ENCODE assay signal across 8 cellular contexts in the genomic region with DNA sequence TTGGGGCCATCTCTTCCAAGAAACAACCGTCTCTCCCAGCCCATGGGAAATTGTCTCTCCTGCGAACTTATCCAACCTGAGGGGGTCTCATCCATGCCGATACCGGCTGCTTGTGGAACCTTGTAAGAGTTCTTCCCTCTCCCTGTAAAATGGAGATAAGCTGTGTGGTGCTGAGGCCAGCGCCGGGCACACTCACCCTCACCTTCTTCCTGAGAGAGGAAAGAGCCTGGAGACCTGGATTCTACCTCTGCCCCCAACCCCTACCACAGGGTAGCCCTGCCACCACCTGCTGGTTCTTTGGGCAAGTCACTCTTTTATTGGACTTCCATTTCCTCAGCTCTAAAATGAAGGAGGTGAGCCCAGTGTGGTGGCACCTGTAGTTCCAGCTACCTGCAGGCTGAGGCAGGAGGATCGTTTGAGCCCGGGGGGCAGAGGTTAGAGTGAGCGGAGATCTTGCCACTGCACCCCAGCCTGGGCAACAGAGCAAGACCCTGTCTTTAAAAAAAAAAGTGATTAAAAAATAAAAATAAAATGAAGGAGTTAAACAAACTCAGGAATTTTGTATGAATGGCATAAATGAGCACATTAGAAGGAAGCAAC. TPM values are rescaled to one million over a fixed set of nuclear protein-coding genes. Genes with fewer than 3 reads are reported as not detected.
DNase-seq lines count a peak whose midpoint lies in the region; TF ChIP-seq lines count a peak whose summit lies in the region.

No MANE protein-coding gene starts in this region.

- WGBS in mesodermal cell (ENCODE audit: insufficient coverage in 2 of 2), 2 experiments = 19 to 86% methylated on average over 1 to 3 of the region's 9 CpGs

- POLR2A ChIA-PET in BJ (lab: Charles Lee) = no interaction called here

- H3K9me3 ChIP-seq in mesodermal cell (ENCODE audit: control insufficient read depth, low read length) = no peaks in the 10 kb centered on the region

- no peaks in the 10 kb centered on the region for H3K27me3 ChIP-seq in BJ (ENCODE audit: control insufficient read depth, insufficient read depth, low read length)
- H3K27me3 ChIP-seq in KMS-11 (ENCODE audit: insufficient read depth, low read depth) = peaks cover 6% of the 10 kb centered on the region; the same call in 1 of the 2 replicates

- H3K4me3 ChIP-seq in BJ (ENCODE audit: low read depth, low read length) = peak overlapping the region; percentile 47
- H3K4me3 ChIP-seq in KMS-11 (IDR thresholded peaks at IDR 0.05; ENCODE audit: insufficient read depth, low read depth, low read length) = no peak overlapping the region
- peak overlapping the region; percentile 51 to 61 for H3K4me3 ChIP-seq in cardiac fibroblast (replicated peaks in 1 of 2; ENCODE audit: low read depth in 2 of 2, low read length in 2 of 2)
- peak overlapping the region; percentile 41 for H3K4me3 ChIP-seq in mesodermal cell (ENCODE audit: extremely low read depth, insufficient read depth, low read length, poor library complexity, severe bottlenecking)

- no peaks in the 10 kb centered on the region for H3K36me3 ChIP-seq in BJ (ENCODE audit: control insufficient read depth, insufficient read depth, low read length)
- no peaks in the 10 kb centered on the region for H3K36me3 ChIP-seq in KMS-11 (ENCODE audit: insufficient read depth)
- H3K36me3 ChIP-seq in mesodermal cell (ENCODE audit: control insufficient read depth, insufficient read depth, low read length) = no peaks in the 10 kb centered on the region

- no peaks in the 10 kb centered on the region for H3K79me2 ChIP-seq in KMS-11 (ENCODE audit: insufficient read depth, low read depth)

- peak overlapping the region; percentile 70 for H3K4me2 ChIP-seq in KMS-11

- CTCF ChIA-PET in BJ (lab: Yijun Ruan, JAX) = interaction anchor here (0.7 to 1.0 kb wide), 3 partner anchors 13 to 74 kb away, joined by 3 read pairs; no protein-coding TSS in a partner anchor

- DNase-seq in BJ (ENCODE audit: low read depth) (no peak), cardiac fibroblast (ENCODE audit: low read depth in 2 of 2) (no peak), NCI-H187 (lab: John Stamatoyannopoulos, UW) (no peak), putamen (ENCODE audit: low spot score) (no peak), HCEC 1CT (no peak), mucosa of gallbladder (ENCODE audit: low spot score) (no peak)

- peak overlapping the region; percentile 25; the same call in 1 of the 2 replicates for H3K9ac ChIP-seq in KMS-11

- no peaks in the 10 kb centered on the region for H4K20me1 ChIP-seq in KMS-11 (ENCODE audit: insufficient read depth)

- H3K27ac ChIP-seq in KMS-11 (no peak overlapping the region), mesodermal cell (ENCODE audit: low read depth, low read length, severe bottlenecking) (no peak overlapping the region)

- peak overlapping the region; percentile 70; the same call in 1 of the 2 replicates for H2AFZ ChIP-seq in KMS-11 (ENCODE audit: low read depth)

- TF ChIP-seq CTCF in BJ (IDR thresholded peaks at IDR 0.05; ENCODE audit: insufficient read depth, low read depth, low read length) (no peak), KMS-11 (conservative IDR thresholded peaks at IDR 0.05; ENCODE audit: low read depth, low read length) (no peak), cardiac fibroblast (IDR thresholded peaks at IDR 0.05; ENCODE audit: low read depth, low read length) (no peak)

- H3K4me1 ChIP-seq in KMS-11 (ENCODE audit: low read depth, poor library complexity, severe bottlenecking) (peaks cover 21% of the 10 kb centered on the region), mesodermal cell (ENCODE audit: control insufficient read depth, insufficient read depth, low read length, poor library complexity, severe bottlenecking) (no peaks in the 10 kb centered on the region)

RNA-seq across cellular contexts. Expression of gene PSAP, which starts 38.4 kb away (rescaled TPM):
- polyA plus RNA-seq in BJ (2011; rRNA removed) = 1,482 and 1,979 TPM in 2 replicates
- 206 and 320 TPM in 2 replicates for polyA minus RNA-seq in BJ (2011; rRNA and poly(A)+ RNA removed)
- 506 TPM for polyA plus RNA-seq in mesodermal cell (2013, experiment 1 of 2)
- polyA plus RNA-seq in mesodermal cell (2013, experiment 2 of 2) = 418 TPM
- total RNA-seq in mucosa of gallbladder = 1,332 TPM
